Comparison of ENCODE assay signal across 21 cellular contexts in the genomic region with DNA sequence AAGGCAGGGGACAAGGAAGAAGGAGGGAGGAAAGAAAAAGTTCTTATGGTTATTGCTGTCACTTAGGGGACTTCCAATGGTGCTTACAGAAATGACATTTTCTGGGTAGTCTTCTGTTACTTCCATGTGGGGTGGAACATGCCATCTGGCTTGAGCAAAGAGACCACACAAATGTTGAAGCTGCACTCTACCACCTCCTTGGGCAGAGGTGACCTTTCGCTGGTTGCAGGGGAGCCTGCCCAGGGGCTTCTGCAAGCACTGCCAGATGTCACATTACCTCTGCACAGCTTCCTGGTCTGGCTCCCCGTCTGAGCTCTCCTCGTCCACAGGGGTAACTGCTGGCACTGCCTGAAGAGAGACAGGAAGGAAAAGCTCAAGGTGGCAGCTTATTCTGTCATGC. TPM values are rescaled to one million over a fixed set of nuclear protein-coding genes. Genes with fewer than 3 reads are reported as not detected.
DNase-seq lines count a peak whose midpoint lies in the region; ATAC-seq and TF ChIP-seq lines count a peak whose summit lies in the region.
"Had no signal": no experiment of that assay in that cellular context is flagged by ENCODE, and none has a peak within 500 bp of the region (broad histone marks: within the 10 kb centered on the region; RNA-seq: fewer than 3 reads in every experiment).

No MANE protein-coding gene starts in this region.

- POLR2A ChIA-PET in CD4-positive, alpha-beta T cell (lab: Charles Lee): interaction anchor here (1.3 kb wide), 1 partner anchor 17 kb away, joined by 3 read pairs; no protein-coding TSS in a partner anchor

- CTCF ChIA-PET in CD4-positive, alpha-beta T cell (lab: Charles Lee): interaction anchor here (1.3 to 1.5 kb wide), 2 partner anchors 10 to 79 kb away, joined by 3 read pairs; partner anchors contain the start of gene APOA5

- peak overlapping the region; percentile 93 for H3K27ac ChIP-seq in epithelial cell of prostate
- H3K27ac ChIP-seq in CD4-positive, alpha-beta T cell (ENCODE audit: low read depth, low read length): no peak overlapping the region
- H3K27ac ChIP-seq: A549; BLaER1 treated with 17β-estradiol and CSF1 and Interleukin-3, amounts not matched to agents 10 nM and 100 nM; esophagus muscularis mucosa had no signal

- no peaks in the 10 kb centered on the region for H3K27me3 Mint-ChIP-seq in activated CD4-positive, alpha-beta T cell treated with anti-CD3 and anti-CD28 coated beads, Interleukin-2, amount 10 ng/mL, durations not matched to agents 24 days and 14 days
- no peaks in the 10 kb centered on the region for H3K27me3 Mint-ChIP-seq in T-helper 17 cell
- no peaks in the 10 kb centered on the region for H3K27me3 Mint-ChIP-seq in stimulated activated naive CD8-positive, alpha-beta T cell treated with anti-CD3 and anti-CD28 coated beads, Interleukin-15, amount 100 ng/mL, for 72 hours
- H3K27me3 Mint-ChIP-seq in CD4-positive, alpha-beta T cell: no peaks in the 10 kb centered on the region
- H3K27me3 Mint-ChIP-seq in T-helper 2 cell treated with Interferon-gamma antibody and Interleukin-4, amounts not matched to agents 5 μg/mL and 100 μg/mL, for 36 hours (ENCODE audit: low read depth): no peaks in the 10 kb centered on the region
- H3K27me3 Mint-ChIP-seq: activated naive CD8-positive, alpha-beta T cell; brain had no signal

- no peaks in the 10 kb centered on the region for H3K9me3 Mint-ChIP-seq in activated CD4-positive, alpha-beta T cell treated with anti-CD3 and anti-CD28 coated beads, Interleukin-2, amount 10 ng/mL, durations not matched to agents 24 days and 14 days
- H3K9me3 Mint-ChIP-seq in stimulated activated naive CD8-positive, alpha-beta T cell treated with anti-CD3 and anti-CD28 coated beads, Interleukin-15, amount 100 ng/mL, for 72 hours: no peaks in the 10 kb centered on the region
- H3K9me3 Mint-ChIP-seq in CD4-positive, alpha-beta T cell: no peaks in the 10 kb centered on the region
- H3K9me3 Mint-ChIP-seq in T-helper 2 cell treated with Interferon-gamma antibody and Interleukin-4, amounts not matched to agents 5 μg/mL and 100 μg/mL, for 36 hours: no peaks in the 10 kb centered on the region
- H3K9me3 Mint-ChIP-seq: brain had no signal

- peak overlapping the region; percentile 39 for H3K27ac Mint-ChIP-seq in activated CD4-positive, alpha-beta T cell treated with anti-CD3 and anti-CD28 coated beads, Interleukin-2, amount 10 ng/mL, durations not matched to agents 24 days and 14 days
- peak overlapping the region; percentile 63 for H3K27ac Mint-ChIP-seq in T-helper 17 cell
- H3K27ac Mint-ChIP-seq in stimulated activated naive CD8-positive, alpha-beta T cell treated with anti-CD3 and anti-CD28 coated beads, Interleukin-15, amount 100 ng/mL, for 72 hours: peak overlapping the region; percentile 34 to 66
- H3K27ac Mint-ChIP-seq in CD4-positive, alpha-beta T cell: no peak overlapping the region
- no peak overlapping the region for H3K27ac Mint-ChIP-seq in T-helper 2 cell treated with Interferon-gamma antibody and Interleukin-4, amounts not matched to agents 5 μg/mL and 100 μg/mL, for 36 hours
- H3K27ac Mint-ChIP-seq: activated naive CD8-positive, alpha-beta T cell had no signal

- no peak overlapping the region for H3K4me3 Mint-ChIP-seq in activated CD4-positive, alpha-beta T cell treated with anti-CD3 and anti-CD28 coated beads, Interleukin-2, amount 10 ng/mL, durations not matched to agents 24 days and 14 days
- H3K4me3 Mint-ChIP-seq in T-helper 17 cell: no peak overlapping the region
- H3K4me3 Mint-ChIP-seq in stimulated activated naive CD8-positive, alpha-beta T cell treated with anti-CD3 and anti-CD28 coated beads, Interleukin-15, amount 100 ng/mL, for 72 hours: no peak overlapping the region
- H3K4me3 Mint-ChIP-seq in CD4-positive, alpha-beta T cell: no peak overlapping the region
- H3K4me3 Mint-ChIP-seq in T-helper 2 cell treated with Interferon-gamma antibody and Interleukin-4, amounts not matched to agents 5 μg/mL and 100 μg/mL, for 36 hours: no peak overlapping the region
- H3K4me3 Mint-ChIP-seq: activated naive CD8-positive, alpha-beta T cell; brain had no signal

- no peaks in the 10 kb centered on the region for H3K27me3 ChIP-seq in CD4-positive, alpha-beta T cell (ENCODE audit: control insufficient read depth, insufficient read depth, low read length)
- H3K27me3 ChIP-seq: BLaER1 treated with 17β-estradiol and CSF1 and Interleukin-3, amounts not matched to agents 10 nM and 100 nM; esophagus muscularis mucosa had no signal

- no peaks in the 10 kb centered on the region for H3K9me3 ChIP-seq in T-helper 17 cell (ENCODE audit: control insufficient read depth, low read length, poor library complexity, severe bottlenecking)
- no peaks in the 10 kb centered on the region for H3K9me3 ChIP-seq in CD4-positive, alpha-beta T cell (ENCODE audit: control insufficient read depth, low read length)
- H3K9me3 ChIP-seq: A549; BLaER1 treated with 17β-estradiol and CSF1 and Interleukin-3, amounts not matched to agents 10 nM and 100 nM; esophagus muscularis mucosa had no signal

- H3K4me1 Mint-ChIP-seq in activated CD4-positive, alpha-beta T cell treated with anti-CD3 and anti-CD28 coated beads, Interleukin-2, amount 10 ng/mL, durations not matched to agents 24 days and 14 days: peaks cover 14% of the 10 kb centered on the region
- H3K4me1 Mint-ChIP-seq in T-helper 17 cell: peaks cover 11% of the 10 kb centered on the region
- H3K4me1 Mint-ChIP-seq in stimulated activated naive CD8-positive, alpha-beta T cell treated with anti-CD3 and anti-CD28 coated beads, Interleukin-15, amount 100 ng/mL, for 72 hours: peaks cover 9% of the 10 kb centered on the region
- H3K4me1 Mint-ChIP-seq in CD4-positive, alpha-beta T cell (ENCODE audit: low read depth): peaks cover 7% of the 10 kb centered on the region
- H3K4me1 Mint-ChIP-seq in T-helper 2 cell treated with Interferon-gamma antibody and Interleukin-4, amounts not matched to agents 5 μg/mL and 100 μg/mL, for 36 hours (ENCODE audit: low read depth): peaks cover 4% of the 10 kb centered on the region
- H3K4me1 Mint-ChIP-seq: brain had no signal

- ATAC-seq in T-helper 17 cell: no peak
- no peak for ATAC-seq in stimulated activated naive CD8-positive, alpha-beta T cell treated with anti-CD3 and anti-CD28 coated beads, Interleukin-15, amount 100 ng/mL, for 72 hours
- no peak for ATAC-seq in GM21360 (IDR thresholded peaks at IDR 0.05; ENCODE audit: unreplicated experiment)
- ATAC-seq in CD4-positive, alpha-beta T cell (ENCODE audit: poor library complexity): no peak
- ATAC-seq: A549, left ventricle myocardium superior had no signal

- peaks cover 73% of the 10 kb centered on the region for H3K36me3 Mint-ChIP-seq in activated CD4-positive, alpha-beta T cell treated with anti-CD3 and anti-CD28 coated beads, Interleukin-2, amount 10 ng/mL, durations not matched to agents 24 days and 14 days (ENCODE audit: low read depth)
- H3K36me3 Mint-ChIP-seq in T-helper 17 cell (ENCODE audit: low read depth): peaks cover 16% of the 10 kb centered on the region
- peaks cover 100% of the 10 kb centered on the region for H3K36me3 Mint-ChIP-seq in CD4-positive, alpha-beta T cell (ENCODE audit: low read depth)
- peaks cover 47% of the 10 kb centered on the region for H3K36me3 Mint-ChIP-seq in T-helper 2 cell treated with Interferon-gamma antibody and Interleukin-4, amounts not matched to agents 5 μg/mL and 100 μg/mL, for 36 hours (ENCODE audit: low read depth)

- no peak for DNase-seq in activated CD4-positive, alpha-beta T cell treated with anti-CD3 and anti-CD28 coated beads, Interleukin-2, amount 10 ng/mL, durations not matched to agents 24 days and 14 days
- no peak for DNase-seq in activated CD4-positive, alpha-beta T cell treated with anti-CD3 and anti-CD28 coated beads for 48 hours
- DNase-seq in T-helper 17 cell (no peak), epithelial cell of prostate (ENCODE audit: low read depth, low spot score) (no peak)
- DNase-seq in stimulated activated naive CD8-positive, alpha-beta T cell treated with anti-CD3 and anti-CD28 coated beads, Interleukin-15, amount 100 ng/mL, for 72 hours: no peak
- DNase-seq in CD4-positive, alpha-beta T cell: no peak
- DNase-seq in T-helper 2 cell treated with Interferon-gamma antibody and Interleukin-4, amounts not matched to agents 5 μg/mL and 100 μg/mL, for 36 hours (ENCODE audit: low spot score): no peak
- DNase-seq: activated CD4-positive, alpha-beta T cell treated with anti-CD3 and anti-CD28 coated beads, Interleukin-2, amount 50 U/mL, for 1 hour; dermis blood vessel endothelial cell; DMS 273 treated with DMSO at 0.1 percent for 48 hours; left ventricle myocardium superior; NCI-H1436; T1000 had no signal

- no peak for TF ChIP-seq CTCF in CD4-positive, alpha-beta T cell (IDR thresholded peaks at IDR 0.05)

- intact Hi-C loops in activated CD4-positive, alpha-beta T cell treated with anti-CD3 and anti-CD28 coated beads, Interleukin-2, amount 10 ng/mL, durations not matched to agents 24 days and 14 days (cut with micrococcal nuclease): no loop called here
- intact Hi-C loops in CD4-positive, alpha-beta T cell (cut with DNase I, micrococcal nuclease): no loop called here

RNA-seq across cellular contexts. Expression of gene APOA1, which starts 32.6 kb away (rescaled TPM):
- 0.36 TPM in 1 of 2 replicates, not detected in the other for total RNA-seq in activated CD4-positive, alpha-beta T cell treated with anti-CD3 and anti-CD28 coated beads, Interleukin-2, amount 10 ng/mL, durations not matched to agents 24 days and 14 days
- 1 to 10 TPM in 1 of 2 donors, not detected in 1; 1.2 TPM for total RNA-seq in T-helper 17 cell
- under 1 TPM; 0.47 to 0.77 TPM for total RNA-seq in CD4-positive, alpha-beta T cell
- total RNA-seq: SK-MEL-5 had no signal

RNA-seq across cellular contexts. Expression of gene APOC3, which starts 40.3 kb away (rescaled TPM):
- not detected in 2 replicates for total RNA-seq in activated CD4-positive, alpha-beta T cell treated with anti-CD3 and anti-CD28 coated beads, Interleukin-2, amount 10 ng/mL, durations not matched to agents 24 days and 14 days
- total RNA-seq in T-helper 17 cell: not detected
- total RNA-seq in CD4-positive, alpha-beta T cell: not detected
- total RNA-seq: dermis blood vessel endothelial cell, esophagus muscularis mucosa, left ventricle myocardium superior, SK-MEL-5 had no signal

RNA-seq across cellular contexts. Expression of gene APOA4, which starts 47.0 kb away (rescaled TPM):
- total RNA-seq in activated CD4-positive, alpha-beta T cell treated with anti-CD3 and anti-CD28 coated beads, Interleukin-2, amount 10 ng/mL, durations not matched to agents 24 days and 14 days: not detected in 2 replicates
- not detected for total RNA-seq in T-helper 17 cell
- not detected for total RNA-seq in CD4-positive, alpha-beta T cell
- total RNA-seq: dermis blood vessel endothelial cell, left ventricle myocardium superior, mucosa of gallbladder, SK-MEL-5 had no signal

Comparison
In these comparisons a context has a peak if more than half of its experiments do, and no peak if none do; other contexts are left out.
1. H3K27ac Mint-ChIP-seq: peak in activated CD4-positive, alpha-beta T cell treated with anti-CD3 and anti-CD28 coated beads, Interleukin-2, amount 10 ng/mL, durations not matched to agents 24 days and 14 days (single experiment), T-helper 17 cell (single experiment) and stimulated activated naive CD8-positive, alpha-beta T cell treated with anti-CD3 and anti-CD28 coated beads, Interleukin-15, amount 100 ng/mL, for 72 hours (2 of 2); none in CD4-positive, alpha-beta T cell (single experiment) and T-helper 2 cell treated with Interferon-gamma antibody and Interleukin-4, amounts not matched to agents 5 μg/mL and 100 μg/mL, for 36 hours (single experiment).